Comparison of ENCODE assay signal across 10 cellular contexts in genomic region chr17:60887607-60888028, GRCh38.
DNase-seq lines count a peak whose midpoint lies in the region; FAIRE-seq and TF ChIP-seq lines count a peak whose summit lies in the region.
"Had no signal": no experiment of that assay in that cellular context is flagged by ENCODE, and none has a peak within 500 bp of the region (broad histone marks: within the 10 kb centered on the region; RNA-seq: fewer than 3 reads in every experiment).

No MANE protein-coding gene starts in this region.

- intact Hi-C loops in transverse colon (cut with DNase I; ENCODE audit: low total_unique reads): no loop called here

- TF ChIP-seq EP300 in transverse colon (IDR thresholded peaks at IDR 0.05; ENCODE audit: low read depth): no peak

- FAIRE-seq in GM12891 (lab: Jason Lieb, UNC): no peak

- no peak for DNase-seq in activated naive CD4-positive, alpha-beta T cell treated with anti-CD3 and anti-CD28 coated beads, Interleukin-2, amount 50 U/mL, for 16 hours
- DNase-seq in SW480 (ENCODE audit: low spot score) (peak; percentile 5), transverse colon (no peak), hippocampal formation (lab: John Stamatoyannopoulos, UW) (no peak), GM12891 (ENCODE audit: insufficient read length, low spot score) (no peak), NCI-H446 (lab: John Stamatoyannopoulos, UW) (no peak)
- DNase-seq: islet precursor cell, SIG-M5 had no signal

- peak overlapping the region; percentile 30 for H3K27ac Mint-ChIP-seq in activated naive CD4-positive, alpha-beta T cell treated with anti-CD3 and anti-CD28 coated beads, Interleukin-2, amount 50 U/mL, for 24 hours

- TF ChIP-seq POLR2A in transverse colon (IDR thresholded peaks at IDR 0.05) (no peak), GM12891 (IDR thresholded peaks at IDR 0.05; ENCODE audit: low read depth, low read length) (no peak)

- no peaks in the 10 kb centered on the region for H3K27me3 Mint-ChIP-seq in activated naive CD4-positive, alpha-beta T cell treated with anti-CD3 and anti-CD28 coated beads, Interleukin-2, amount 50 U/mL, for 24 hours

- peak overlapping the region in 2 of 4 donors; percentile 42 to 59 for H3K27ac ChIP-seq in transverse colon

- peak overlapping the region; percentile 57 for H3K4me3 Mint-ChIP-seq in activated naive CD4-positive, alpha-beta T cell treated with anti-CD3 and anti-CD28 coated beads, Interleukin-2, amount 50 U/mL, for 24 hours

- no peaks in the 10 kb centered on the region for H3K4me1 ChIP-seq in transverse colon

- H3K36me3 ChIP-seq in transverse colon: no peaks in the 10 kb centered on the region

- H3K4me3 ChIP-seq in iPS-18c (ENCODE audit: insufficient read depth, low read depth, low read length): peak overlapping the region; percentile 26; the same call in 1 of the 2 replicates
- peak overlapping the region in 3 of 4 donors; percentile 20 to 31 (median 24) for H3K4me3 ChIP-seq in transverse colon

- H3K36me3 Mint-ChIP-seq in activated naive CD4-positive, alpha-beta T cell treated with anti-CD3 and anti-CD28 coated beads, Interleukin-2, amount 50 U/mL, for 24 hours: peaks cover 2% of the 10 kb centered on the region

- no peaks in the 10 kb centered on the region for H3K27me3 ChIP-seq in transverse colon

- in situ Hi-C loops in transverse colon (cut with MboI; ENCODE audit: low pct_ligation_motif_present in 1 of 4, low pct_unique_long_range_greater_than_20kb in 1 of 4, low sequenced_read_pairs in 3 of 4): no loop called here

- TF ChIP-seq CTCF in transverse colon (IDR thresholded peaks at IDR 0.05): no peak

- H3K9me3 ChIP-seq in iPS-18c (ENCODE audit: control insufficient read depth, insufficient read depth, low read length) (no peaks in the 10 kb centered on the region), transverse colon (no peaks in the 10 kb centered on the region)

- no peaks in the 10 kb centered on the region for H3K4me1 Mint-ChIP-seq in activated naive CD4-positive, alpha-beta T cell treated with anti-CD3 and anti-CD28 coated beads, Interleukin-2, amount 50 U/mL, for 24 hours

- H3K9me3 Mint-ChIP-seq in activated naive CD4-positive, alpha-beta T cell treated with anti-CD3 and anti-CD28 coated beads, Interleukin-2, amount 50 U/mL, for 24 hours: no peaks in the 10 kb centered on the region

TF ChIP-seq in GM12891, 5 proteins besides CTCF, POLR2A, EP300 and RAD21:
- TF ChIP-seq POU2F2 (IDR thresholded peaks at IDR 0.05; ENCODE audit: low read depth, low read length) (no peak), PAX5 (IDR thresholded peaks at IDR 0.05; ENCODE audit: insufficient read depth, low read length, severe bottlenecking) (no peak), POLR2AphosphoS5 (IDR thresholded peaks at IDR 0.05; ENCODE audit: low read depth, low read length) (no peak), TAF1 (IDR thresholded peaks at IDR 0.05; ENCODE audit: low read depth, low read length) (no peak), SPI1 (IDR thresholded peaks at IDR 0.05; ENCODE audit: low read depth, low read length) (no peak)
TF ChIP-seq in GM12891: peak in this region for 0.
